ENCODE assay signal across 1 cellular context in the genomic region with DNA sequence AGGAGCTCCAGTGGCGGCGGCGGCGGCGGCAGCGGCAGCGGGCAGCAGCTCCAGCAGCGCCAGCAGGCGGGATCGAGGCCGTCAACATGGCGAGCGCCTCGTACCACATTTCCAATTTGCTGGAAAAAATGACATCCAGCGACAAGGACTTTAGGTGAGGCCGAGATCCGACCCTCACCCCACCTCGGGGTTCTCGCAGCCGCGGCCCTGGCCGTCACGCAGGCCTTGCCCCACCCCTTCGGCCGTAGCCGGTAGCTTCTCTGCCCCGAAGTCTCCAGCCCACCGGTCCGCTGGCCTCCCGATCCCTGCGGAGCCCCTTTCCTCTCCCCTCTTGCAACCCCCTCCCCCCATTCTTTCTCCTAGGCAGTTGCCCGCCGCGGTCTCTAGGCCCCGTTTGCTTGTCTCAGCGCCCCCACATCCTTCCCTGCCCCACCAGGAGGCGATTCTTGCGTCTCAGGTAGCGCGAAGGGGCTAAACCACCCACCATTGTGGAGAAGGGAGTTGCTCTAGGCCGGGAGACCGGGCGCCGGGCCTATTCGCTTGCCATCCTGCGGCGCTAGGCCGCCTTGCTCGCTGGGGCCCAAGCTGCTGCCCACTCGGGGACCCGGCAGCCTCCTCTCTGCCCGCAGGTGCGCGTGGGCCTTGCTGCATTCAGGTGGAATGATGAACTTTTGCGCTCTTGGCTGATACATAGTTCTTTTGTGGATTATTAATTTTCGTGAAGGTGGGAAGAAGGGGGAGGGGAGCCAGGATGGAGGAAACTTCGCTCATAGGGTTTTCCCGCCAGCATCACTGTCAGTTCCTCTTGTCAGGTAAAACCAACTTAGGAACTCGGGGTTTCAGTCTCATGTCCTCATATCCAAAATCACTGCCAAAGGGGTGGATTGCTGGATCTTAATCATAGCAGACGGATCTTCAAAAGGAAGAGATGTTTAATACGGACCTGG.
TF ChIP-seq lines count a peak whose summit lies in the region.

No MANE protein-coding gene starts in this region.

TF ChIP-seq in HEK293, 187 proteins besides CTCF, POLR2A, EP300 and RAD21 (continued from another document and continues in another):
- TF ChIP-seq, protein P1, sequence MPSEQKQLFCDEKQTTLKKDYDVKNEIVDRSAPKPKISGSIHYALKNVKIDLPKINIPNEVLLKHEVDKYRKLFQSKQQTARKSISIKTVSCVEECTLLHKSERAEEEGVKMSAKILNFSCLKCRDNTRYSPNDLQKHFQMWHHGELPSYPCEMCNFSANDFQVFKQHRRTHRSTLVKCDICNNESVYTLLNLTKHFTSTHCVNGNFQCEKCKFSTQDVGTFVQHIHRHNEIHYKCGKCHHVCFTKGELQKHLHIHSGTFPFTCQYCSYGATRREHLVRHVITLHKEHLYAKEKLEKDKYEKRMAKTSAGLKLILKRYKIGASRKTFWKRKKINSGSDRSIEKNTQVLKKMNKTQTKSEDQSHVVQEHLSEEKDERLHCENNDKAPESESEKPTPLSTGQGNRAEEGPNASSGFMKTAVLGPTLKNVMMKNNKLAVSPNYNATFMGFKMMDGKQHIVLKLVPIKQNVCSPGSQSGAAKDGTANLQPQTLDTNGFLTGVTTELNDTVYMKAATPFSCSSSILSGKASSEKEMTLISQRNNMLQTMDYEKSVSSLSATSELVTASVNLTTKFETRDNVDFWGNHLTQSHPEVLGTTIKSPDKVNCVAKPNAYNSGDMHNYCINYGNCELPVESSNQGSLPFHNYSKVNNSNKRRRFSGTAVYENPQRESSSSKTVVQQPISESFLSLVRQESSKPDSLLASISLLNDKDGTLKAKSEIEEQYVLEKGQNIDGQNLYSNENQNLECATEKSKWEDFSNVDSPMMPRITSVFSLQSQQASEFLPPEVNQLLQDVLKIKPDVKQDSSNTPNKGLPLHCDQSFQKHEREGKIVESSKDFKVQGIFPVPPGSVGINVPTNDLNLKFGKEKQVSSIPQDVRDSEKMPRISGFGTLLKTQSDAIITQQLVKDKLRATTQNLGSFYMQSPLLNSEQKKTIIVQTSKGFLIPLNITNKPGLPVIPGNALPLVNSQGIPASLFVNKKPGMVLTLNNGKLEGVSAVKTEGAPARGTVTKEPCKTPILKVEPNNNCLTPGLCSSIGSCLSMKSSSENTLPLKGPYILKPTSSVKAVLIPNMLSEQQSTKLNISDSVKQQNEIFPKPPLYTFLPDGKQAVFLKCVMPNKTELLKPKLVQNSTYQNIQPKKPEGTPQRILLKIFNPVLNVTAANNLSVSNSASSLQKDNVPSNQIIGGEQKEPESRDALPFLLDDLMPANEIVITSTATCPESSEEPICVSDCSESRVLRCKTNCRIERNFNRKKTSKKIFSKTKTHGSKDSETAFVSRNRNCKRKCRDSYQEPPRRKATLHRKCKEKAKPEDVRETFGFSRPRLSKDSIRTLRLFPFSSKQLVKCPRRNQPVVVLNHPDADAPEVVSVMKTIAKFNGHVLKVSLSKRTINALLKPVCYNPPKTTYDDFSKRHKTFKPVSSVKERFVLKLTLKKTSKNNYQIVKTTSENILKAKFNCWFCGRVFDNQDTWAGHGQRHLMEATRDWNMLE (tag by site-specific recombination; conservative IDR thresholded peaks at IDR 0.05; ENCODE audit: low read depth): no peak
- TF ChIP-seq ZSCAN16 (tag by site-specific recombination; IDR thresholded peaks at IDR 0.05): no peak
- no peak for TF ChIP-seq ZNF677 (tag by site-specific recombination; IDR thresholded peaks at IDR 0.05)
- TF ChIP-seq ZNF530 (tag by site-specific recombination; IDR thresholded peaks at IDR 0.05; ENCODE audit: low read depth): no peak
- no peak for TF ChIP-seq ZNF211 (tag by site-specific recombination; IDR thresholded peaks at IDR 0.05; ENCODE audit: low read depth)
- TF ChIP-seq, protein P2, sequence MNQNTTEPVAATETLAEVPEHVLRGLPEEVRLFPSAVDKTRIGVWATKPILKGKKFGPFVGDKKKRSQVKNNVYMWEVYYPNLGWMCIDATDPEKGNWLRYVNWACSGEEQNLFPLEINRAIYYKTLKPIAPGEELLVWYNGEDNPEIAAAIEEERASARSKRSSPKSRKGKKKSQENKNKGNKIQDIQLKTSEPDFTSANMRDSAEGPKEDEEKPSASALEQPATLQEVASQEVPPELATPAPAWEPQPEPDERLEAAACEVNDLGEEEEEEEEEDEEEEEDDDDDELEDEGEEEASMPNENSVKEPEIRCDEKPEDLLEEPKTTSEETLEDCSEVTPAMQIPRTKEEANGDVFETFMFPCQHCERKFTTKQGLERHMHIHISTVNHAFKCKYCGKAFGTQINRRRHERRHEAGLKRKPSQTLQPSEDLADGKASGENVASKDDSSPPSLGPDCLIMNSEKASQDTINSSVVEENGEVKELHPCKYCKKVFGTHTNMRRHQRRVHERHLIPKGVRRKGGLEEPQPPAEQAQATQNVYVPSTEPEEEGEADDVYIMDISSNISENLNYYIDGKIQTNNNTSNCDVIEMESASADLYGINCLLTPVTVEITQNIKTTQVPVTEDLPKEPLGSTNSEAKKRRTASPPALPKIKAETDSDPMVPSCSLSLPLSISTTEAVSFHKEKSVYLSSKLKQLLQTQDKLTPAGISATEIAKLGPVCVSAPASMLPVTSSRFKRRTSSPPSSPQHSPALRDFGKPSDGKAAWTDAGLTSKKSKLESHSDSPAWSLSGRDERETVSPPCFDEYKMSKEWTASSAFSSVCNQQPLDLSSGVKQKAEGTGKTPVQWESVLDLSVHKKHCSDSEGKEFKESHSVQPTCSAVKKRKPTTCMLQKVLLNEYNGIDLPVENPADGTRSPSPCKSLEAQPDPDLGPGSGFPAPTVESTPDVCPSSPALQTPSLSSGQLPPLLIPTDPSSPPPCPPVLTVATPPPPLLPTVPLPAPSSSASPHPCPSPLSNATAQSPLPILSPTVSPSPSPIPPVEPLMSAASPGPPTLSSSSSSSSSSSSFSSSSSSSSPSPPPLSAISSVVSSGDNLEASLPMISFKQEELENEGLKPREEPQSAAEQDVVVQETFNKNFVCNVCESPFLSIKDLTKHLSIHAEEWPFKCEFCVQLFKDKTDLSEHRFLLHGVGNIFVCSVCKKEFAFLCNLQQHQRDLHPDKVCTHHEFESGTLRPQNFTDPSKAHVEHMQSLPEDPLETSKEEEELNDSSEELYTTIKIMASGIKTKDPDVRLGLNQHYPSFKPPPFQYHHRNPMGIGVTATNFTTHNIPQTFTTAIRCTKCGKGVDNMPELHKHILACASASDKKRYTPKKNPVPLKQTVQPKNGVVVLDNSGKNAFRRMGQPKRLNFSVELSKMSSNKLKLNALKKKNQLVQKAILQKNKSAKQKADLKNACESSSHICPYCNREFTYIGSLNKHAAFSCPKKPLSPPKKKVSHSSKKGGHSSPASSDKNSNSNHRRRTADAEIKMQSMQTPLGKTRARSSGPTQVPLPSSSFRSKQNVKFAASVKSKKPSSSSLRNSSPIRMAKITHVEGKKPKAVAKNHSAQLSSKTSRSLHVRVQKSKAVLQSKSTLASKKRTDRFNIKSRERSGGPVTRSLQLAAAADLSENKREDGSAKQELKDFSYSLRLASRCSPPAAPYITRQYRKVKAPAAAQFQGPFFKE (tag by site-specific recombination; IDR thresholded peaks at IDR 0.05; ENCODE audit: borderline replicate concordance): 0 out of 2 replicates have a peak, but pooled peaks have one; percentile 53
- TF ChIP-seq, protein P3, sequence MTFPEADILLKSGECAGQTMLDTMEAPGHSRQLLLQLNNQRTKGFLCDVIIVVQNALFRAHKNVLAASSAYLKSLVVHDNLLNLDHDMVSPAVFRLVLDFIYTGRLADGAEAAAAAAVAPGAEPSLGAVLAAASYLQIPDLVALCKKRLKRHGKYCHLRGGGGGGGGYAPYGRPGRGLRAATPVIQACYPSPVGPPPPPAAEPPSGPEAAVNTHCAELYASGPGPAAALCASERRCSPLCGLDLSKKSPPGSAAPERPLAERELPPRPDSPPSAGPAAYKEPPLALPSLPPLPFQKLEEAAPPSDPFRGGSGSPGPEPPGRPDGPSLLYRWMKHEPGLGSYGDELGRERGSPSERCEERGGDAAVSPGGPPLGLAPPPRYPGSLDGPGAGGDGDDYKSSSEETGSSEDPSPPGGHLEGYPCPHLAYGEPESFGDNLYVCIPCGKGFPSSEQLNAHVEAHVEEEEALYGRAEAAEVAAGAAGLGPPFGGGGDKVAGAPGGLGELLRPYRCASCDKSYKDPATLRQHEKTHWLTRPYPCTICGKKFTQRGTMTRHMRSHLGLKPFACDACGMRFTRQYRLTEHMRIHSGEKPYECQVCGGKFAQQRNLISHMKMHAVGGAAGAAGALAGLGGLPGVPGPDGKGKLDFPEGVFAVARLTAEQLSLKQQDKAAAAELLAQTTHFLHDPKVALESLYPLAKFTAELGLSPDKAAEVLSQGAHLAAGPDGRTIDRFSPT (tag by site-specific recombination; IDR thresholded peaks at IDR 0.05): peak; percentile 52; the same call in 1 of the 2 replicates
- 0 out of 2 replicates have a peak, but pooled peaks have one; percentile 47 for TF ChIP-seq ZBTB20 (tag by site-specific recombination; IDR thresholded peaks at IDR 0.05)
- TF ChIP-seq TRIM28 (IDR thresholded peaks at IDR 0.05; ENCODE audit: borderline replicate concordance, low read length): no peak
- no peak for TF ChIP-seq SCRT2 (tag by site-specific recombination; IDR thresholded peaks at IDR 0.05)
- TF ChIP-seq, protein P4, sequence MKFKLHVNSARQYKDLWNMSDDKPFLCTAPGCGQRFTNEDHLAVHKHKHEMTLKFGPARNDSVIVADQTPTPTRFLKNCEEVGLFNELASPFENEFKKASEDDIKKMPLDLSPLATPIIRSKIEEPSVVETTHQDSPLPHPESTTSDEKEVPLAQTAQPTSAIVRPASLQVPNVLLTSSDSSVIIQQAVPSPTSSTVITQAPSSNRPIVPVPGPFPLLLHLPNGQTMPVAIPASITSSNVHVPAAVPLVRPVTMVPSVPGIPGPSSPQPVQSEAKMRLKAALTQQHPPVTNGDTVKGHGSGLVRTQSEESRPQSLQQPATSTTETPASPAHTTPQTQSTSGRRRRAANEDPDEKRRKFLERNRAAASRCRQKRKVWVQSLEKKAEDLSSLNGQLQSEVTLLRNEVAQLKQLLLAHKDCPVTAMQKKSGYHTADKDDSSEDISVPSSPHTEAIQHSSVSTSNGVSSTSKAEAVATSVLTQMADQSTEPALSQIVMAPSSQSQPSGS (tag by site-specific recombination; IDR thresholded peaks at IDR 0.05; ENCODE audit: low read depth): no peak
- TF ChIP-seq ZNF423 (tag by site-specific recombination; IDR thresholded peaks at IDR 0.05): no peak
- TF ChIP-seq ZNF501 (tag by site-specific recombination; IDR thresholded peaks at IDR 0.05): peak; percentile 58; the same call in 1 of the 2 replicates
- no peak for TF ChIP-seq ZNF140 (tag by site-specific recombination; IDR thresholded peaks at IDR 0.05)
- TF ChIP-seq, protein P5, sequence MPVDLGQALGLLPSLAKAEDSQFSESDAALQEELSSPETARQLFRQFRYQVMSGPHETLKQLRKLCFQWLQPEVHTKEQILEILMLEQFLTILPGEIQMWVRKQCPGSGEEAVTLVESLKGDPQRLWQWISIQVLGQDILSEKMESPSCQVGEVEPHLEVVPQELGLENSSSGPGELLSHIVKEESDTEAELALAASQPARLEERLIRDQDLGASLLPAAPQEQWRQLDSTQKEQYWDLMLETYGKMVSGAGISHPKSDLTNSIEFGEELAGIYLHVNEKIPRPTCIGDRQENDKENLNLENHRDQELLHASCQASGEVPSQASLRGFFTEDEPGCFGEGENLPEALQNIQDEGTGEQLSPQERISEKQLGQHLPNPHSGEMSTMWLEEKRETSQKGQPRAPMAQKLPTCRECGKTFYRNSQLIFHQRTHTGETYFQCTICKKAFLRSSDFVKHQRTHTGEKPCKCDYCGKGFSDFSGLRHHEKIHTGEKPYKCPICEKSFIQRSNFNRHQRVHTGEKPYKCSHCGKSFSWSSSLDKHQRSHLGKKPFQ (tag by site-specific recombination; IDR thresholded peaks at IDR 0.05): no peak
- TF ChIP-seq ZNF707 (tag by site-specific recombination; IDR thresholded peaks at IDR 0.05): no peak
- no peak for TF ChIP-seq MZF1 (tag by site-specific recombination; IDR thresholded peaks at IDR 0.05; ENCODE audit: borderline replicate concordance)
- TF ChIP-seq ZNF341 (tag by site-specific recombination; IDR thresholded peaks at IDR 0.05; ENCODE audit: low read depth): peak; percentile 46; the same call in 1 of the 2 replicates
- TF ChIP-seq, protein P6, sequence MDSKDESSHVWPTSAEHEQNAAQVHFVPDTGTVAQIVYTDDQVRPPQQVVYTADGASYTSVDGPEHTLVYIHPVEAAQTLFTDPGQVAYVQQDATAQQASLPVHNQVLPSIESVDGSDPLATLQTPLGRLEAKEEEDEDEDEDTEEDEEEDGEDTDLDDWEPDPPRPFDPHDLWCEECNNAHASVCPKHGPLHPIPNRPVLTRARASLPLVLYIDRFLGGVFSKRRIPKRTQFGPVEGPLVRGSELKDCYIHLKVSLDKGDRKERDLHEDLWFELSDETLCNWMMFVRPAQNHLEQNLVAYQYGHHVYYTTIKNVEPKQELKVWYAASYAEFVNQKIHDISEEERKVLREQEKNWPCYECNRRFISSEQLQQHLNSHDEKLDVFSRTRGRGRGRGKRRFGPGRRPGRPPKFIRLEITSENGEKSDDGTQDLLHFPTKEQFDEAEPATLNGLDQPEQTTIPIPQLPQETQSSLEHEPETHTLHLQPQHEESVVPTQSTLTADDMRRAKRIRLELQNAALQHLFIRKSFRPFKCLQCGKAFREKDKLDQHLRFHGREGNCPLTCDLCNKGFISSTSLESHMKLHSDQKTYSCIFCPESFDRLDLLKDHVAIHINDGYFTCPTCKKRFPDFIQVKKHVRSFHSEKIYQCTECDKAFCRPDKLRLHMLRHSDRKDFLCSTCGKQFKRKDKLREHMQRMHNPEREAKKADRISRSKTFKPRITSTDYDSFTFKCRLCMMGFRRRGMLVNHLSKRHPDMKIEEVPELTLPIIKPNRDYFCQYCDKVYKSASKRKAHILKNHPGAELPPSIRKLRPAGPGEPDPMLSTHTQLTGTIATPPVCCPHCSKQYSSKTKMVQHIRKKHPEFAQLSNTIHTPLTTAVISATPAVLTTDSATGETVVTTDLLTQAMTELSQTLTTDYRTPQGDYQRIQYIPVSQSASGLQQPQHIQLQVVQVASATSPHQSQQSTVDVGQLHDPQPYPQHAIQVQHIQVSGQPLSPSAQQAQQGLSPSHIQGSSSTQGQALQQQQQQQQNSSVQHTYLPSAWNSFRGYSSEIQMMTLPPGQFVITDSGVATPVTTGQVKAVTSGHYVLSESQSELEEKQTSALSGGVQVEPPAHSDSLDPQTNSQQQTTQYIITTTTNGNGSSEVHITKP (tag by site-specific recombination; IDR thresholded peaks at IDR 0.05): peak; percentile 75
- no peak for TF ChIP-seq ZNF404 (tag by site-specific recombination; IDR thresholded peaks at IDR 0.05)
- TF ChIP-seq ZFHX2 (tag by site-specific recombination; conservative IDR thresholded peaks at IDR 0.05): peak; percentile 65
- TF ChIP-seq, protein P7, sequence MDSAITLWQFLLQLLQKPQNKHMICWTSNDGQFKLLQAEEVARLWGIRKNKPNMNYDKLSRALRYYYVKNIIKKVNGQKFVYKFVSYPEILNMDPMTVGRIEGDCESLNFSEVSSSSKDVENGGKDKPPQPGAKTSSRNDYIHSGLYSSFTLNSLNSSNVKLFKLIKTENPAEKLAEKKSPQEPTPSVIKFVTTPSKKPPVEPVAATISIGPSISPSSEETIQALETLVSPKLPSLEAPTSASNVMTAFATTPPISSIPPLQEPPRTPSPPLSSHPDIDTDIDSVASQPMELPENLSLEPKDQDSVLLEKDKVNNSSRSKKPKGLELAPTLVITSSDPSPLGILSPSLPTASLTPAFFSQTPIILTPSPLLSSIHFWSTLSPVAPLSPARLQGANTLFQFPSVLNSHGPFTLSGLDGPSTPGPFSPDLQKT (IDR thresholded peaks at IDR 0.05; ENCODE audit: borderline replicate concordance, low read depth, low read length): no peak
- TF ChIP-seq, protein P8, sequence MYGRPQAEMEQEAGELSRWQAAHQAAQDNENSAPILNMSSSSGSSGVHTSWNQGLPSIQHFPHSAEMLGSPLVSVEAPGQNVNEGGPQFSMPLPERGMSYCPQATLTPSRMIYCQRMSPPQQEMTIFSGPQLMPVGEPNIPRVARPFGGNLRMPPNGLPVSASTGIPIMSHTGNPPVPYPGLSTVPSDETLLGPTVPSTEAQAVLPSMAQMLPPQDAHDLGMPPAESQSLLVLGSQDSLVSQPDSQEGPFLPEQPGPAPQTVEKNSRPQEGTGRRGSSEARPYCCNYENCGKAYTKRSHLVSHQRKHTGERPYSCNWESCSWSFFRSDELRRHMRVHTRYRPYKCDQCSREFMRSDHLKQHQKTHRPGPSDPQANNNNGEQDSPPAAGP (tag by site-specific recombination; IDR thresholded peaks at IDR 0.05): 0 out of 2 replicates have a peak, but pooled peaks have one; percentile 13
- TF ChIP-seq ZNF529 (tag by site-specific recombination; IDR thresholded peaks at IDR 0.05; ENCODE audit: insufficient replicate concordance): no peak
